34 cellular contexts compared by ENCODE assay signal in genomic region chr19:5372572-5373200, GRCh38.
"Had no signal": no experiment of that assay in that cellular context is flagged by ENCODE, and none has a peak within 500 bp of the region (broad histone marks: within the 10 kb centered on the region; RNA-seq: fewer than 3 reads in every experiment).

No MANE protein-coding gene starts in this region.

- H3K4me2 ChIP-seq: SK-N-SH had no signal

- FAIRE-seq: astrocyte had no signal

- DNase-seq: activated B cell treated with CpG ODN at 0.5 μM for 24 hours; activated CD4-positive, alpha-beta memory T cell treated with anti-CD3 and anti-CD28 coated beads for 36 hours; activated CD4-positive, alpha-beta T cell treated with anti-CD3 and anti-CD28 coated beads for 4 hours; activated CD4-positive, alpha-beta T cell treated with anti-CD3 and anti-CD28 coated beads, Interleukin-2, amount 50 U/mL, for 1 hour; activated CD4-positive, CD25-positive, alpha-beta regulatory T cell treated with anti-CD3 and anti-CD28 coated beads, Interleukin-2, amount 50 U/mL, for 72 hours; activated CD8-positive, alpha-beta memory T cell treated with anti-CD3 and anti-CD28 coated beads, Interleukin-2, amount 50 U/mL, for 4 hours; activated gamma-delta T cell treated with Interleukin-2 at 50 U/mL for 16 hours; activated naive CD4-positive, alpha-beta T cell treated with anti-CD3 and anti-CD28 coated beads for 36 hours; activated T-cell treated with anti-CD3 and anti-CD28 coated beads for 4 hours; activated T-cell treated with anti-CD3 and anti-CD28 coated beads, Interleukin-2, amount 50 U/mL, for 4 hours; adrenal gland; body of pancreas; caudate nucleus; cerebellar nuclear complex; Karpas-422; NCI-H1105; NCI-H1417 treated with DMSO at 0.1 percent for 48 hours; NCI-H187 treated with DMSO at 0.1 percent for 48 hours; NCI-H2171; NCI-H510A; NCI-H526; NCI-H748 treated with DMSO at 0.1 percent for 48 hours; NK-92 treated with Interleukin-12 subunit alpha and Interleukin-12 subunit beta, amount 100 ng/mL, for 24 hours; PC-3; Peyer's patch; RPMI8226; SHP77 treated with DMSO at 0.1 percent for 48 hours; SK-N-SH; T-helper 17 cell had no signal

- H3K27me3 ChIP-seq: adrenal gland, Peyer's patch, SJSA1 had no signal

- H3K4me3 ChIP-seq: adrenal gland, body of pancreas, breast epithelium, Peyer's patch, SJSA1 had no signal

- H3K4me1 ChIP-seq: adrenal gland, body of pancreas, breast epithelium, Peyer's patch, SJSA1 had no signal

- ATAC-seq: activated naive CD4-positive, alpha-beta T cell treated with anti-CD3 and anti-CD28 coated beads, Interleukin-2, amount 50 U/mL, for 72 hours; activated T-cell treated with anti-CD3 and anti-CD28 coated beads, Interleukin-2, amount 50 U/mL, for 4 hours; body of pancreas; PC-3; T-helper 17 cell had no signal

- H3K27ac ChIP-seq: adrenal gland, body of pancreas, breast epithelium, Peyer's patch, SJSA1, VCaP had no signal

- H3K9me3 ChIP-seq: adrenal gland, body of pancreas, breast epithelium, Peyer's patch, SK-N-SH had no signal

- H3K36me3 ChIP-seq: adrenal gland, breast epithelium, Peyer's patch, SJSA1 had no signal

- H3K9ac ChIP-seq: SK-N-SH had no signal
